9 cellular contexts compared by ENCODE assay signal in genomic region chr7:44977304-44977858, GRCh38. TPM values are rescaled to one million over a fixed set of nuclear protein-coding genes. Genes with fewer than 3 reads are reported as not detected.
DNase-seq lines count a peak whose midpoint lies in the region; ATAC-seq, FAIRE-seq and TF ChIP-seq lines count a peak whose summit lies in the region.
"Had no signal": no experiment of that assay in that cellular context is flagged by ENCODE, and none has a peak within 500 bp of the region (broad histone marks: within the 10 kb centered on the region; RNA-seq: fewer than 3 reads in every experiment).

No MANE protein-coding gene starts in this region.

- WGBS in small intestine, 3 donors: 53 to 69% (median 55%) methylated on average over 5 to 7 of the region's 7 CpGs
- WGBS in thyroid gland, 2 donors: 76 to 83% methylated on average over 5 to 7 of the region's 7 CpGs

- H3K4me3 Mint-ChIP-seq in CD4-positive, CD25-positive, alpha-beta regulatory T cell: peak overlapping the region; percentile 90 to 96 (median 96)

- no peaks in the 10 kb centered on the region for H3K27me3 ChIP-seq in CD4-positive, CD25-positive, alpha-beta regulatory T cell (ENCODE audit: control insufficient read depth, insufficient read depth, low read length)
- no peaks in the 10 kb centered on the region for H3K27me3 ChIP-seq in OCI-LY3 (ENCODE audit: low read depth, low read length)
- no peaks in the 10 kb centered on the region for H3K27me3 ChIP-seq in small intestine (ENCODE audit: control insufficient read depth in 2 of 2, insufficient read depth in 2 of 2, low read length in 2 of 2)
- no peaks in the 10 kb centered on the region for H3K27me3 ChIP-seq in thyroid gland

- FAIRE-seq in small intestine (lab: Jason Lieb, UNC): no peak

- H3K4me3 ChIP-seq in CD4-positive, CD25-positive, alpha-beta regulatory T cell (ENCODE audit: low read depth, low read length): peak overlapping the region; percentile 90
- H3K4me3 ChIP-seq in OCI-LY3 (ENCODE audit: low read length) (peak overlapping the region; percentile 69), small intestine (ENCODE audit: low read depth in 1 of 2, low read length in 2 of 2) (peak overlapping the region in 1 of 2 donors; percentile 48), thyroid gland (replicated peaks in 1 of 3) (no peak overlapping the region)

- H3K9me3 Mint-ChIP-seq in CD4-positive, CD25-positive, alpha-beta regulatory T cell: no peaks in the 10 kb centered on the region

- H3K36me3 ChIP-seq in CD4-positive, CD25-positive, alpha-beta regulatory T cell (ENCODE audit: control insufficient read depth, insufficient read depth, low read length): peaks cover 46% of the 10 kb centered on the region
- peaks cover 40% of the 10 kb centered on the region for H3K36me3 ChIP-seq in OCI-LY3 (replicated peaks; ENCODE audit: low read depth, low read length)
- peaks cover 0 to under 1% of the 10 kb centered on the region in 2 donors for H3K36me3 ChIP-seq in small intestine (ENCODE audit: control insufficient read depth in 2 of 2, insufficient read depth in 2 of 2, low read length in 2 of 2)
- no peaks in the 10 kb centered on the region for H3K36me3 ChIP-seq in thyroid gland

- H3K36me3 Mint-ChIP-seq in CD4-positive, CD25-positive, alpha-beta regulatory T cell: peaks cover 16% of the 10 kb centered on the region

- H3K79me2 ChIP-seq in OCI-LY3 (ENCODE audit: low read length): no peaks in the 10 kb centered on the region

- TF ChIP-seq CTCF in OCI-LY3 (IDR thresholded peaks at IDR 0.05; ENCODE audit: low read depth, low read length) (no peak), thyroid gland (IDR thresholded peaks at IDR 0.05) (no peak)

- H3K27ac ChIP-seq in CD4-positive, CD25-positive, alpha-beta regulatory T cell (ENCODE audit: insufficient read depth, low read length, poor library complexity, severe bottlenecking): peak overlapping the region; percentile 94
- peak overlapping the region; percentile 87 for H3K27ac ChIP-seq in OCI-LY3 (ENCODE audit: low read length)
- H3K27ac ChIP-seq in small intestine (ENCODE audit: low read depth in 1 of 2, low read length in 1 of 2): peak overlapping the region; percentile 4 to 27
- H3K27ac ChIP-seq in thyroid gland: peak overlapping the region in 1 of 3 donors; percentile 81

- H3K4me1 Mint-ChIP-seq in CD4-positive, CD25-positive, alpha-beta regulatory T cell: peaks cover 0 to 90% (median 39%) of the 10 kb centered on the region in 4 donors

- no peak overlapping the region for H2AFZ ChIP-seq in OCI-LY3 (ENCODE audit: low read depth, low read length)

- H4K20me1 ChIP-seq in OCI-LY3 (ENCODE audit: insufficient read depth, low read length): no peaks in the 10 kb centered on the region

- H3K9ac ChIP-seq in OCI-LY3 (ENCODE audit: low read length): peak overlapping the region; percentile 71; the same call in 1 of the 2 replicates

- peak; percentile 62 to 66 for ATAC-seq in CD4-positive, CD25-positive, alpha-beta regulatory T cell (ENCODE audit: low read depth in 2 of 2)
- ATAC-seq in GM19467 (IDR thresholded peaks at IDR 0.05; ENCODE audit: unreplicated experiment): no peak
- no peak for ATAC-seq in HG02571 (IDR thresholded peaks at IDR 0.05; ENCODE audit: unreplicated experiment)

- H3K9me3 ChIP-seq in CD4-positive, CD25-positive, alpha-beta regulatory T cell (ENCODE audit: control insufficient read depth in 2 of 2, low read length in 2 of 2): no peaks in the 10 kb centered on the region
- no peaks in the 10 kb centered on the region for H3K9me3 ChIP-seq in OCI-LY3 (ENCODE audit: insufficient read depth, low read length)
- no peaks in the 10 kb centered on the region for H3K9me3 ChIP-seq in small intestine (ENCODE audit: control insufficient read depth, low read depth)
- no peaks in the 10 kb centered on the region for H3K9me3 ChIP-seq in thyroid gland

- no peak for TF ChIP-seq POLR2A in thyroid gland (IDR thresholded peaks at IDR 0.05)

- H3K4me1 ChIP-seq in CD4-positive, CD25-positive, alpha-beta regulatory T cell (ENCODE audit: control insufficient read depth, insufficient read depth, low read length, poor library complexity, severe bottlenecking): peaks cover 81% of the 10 kb centered on the region
- H3K4me1 ChIP-seq in OCI-LY3 (ENCODE audit: low read length) (peaks cover 52% of the 10 kb centered on the region), small intestine (ENCODE audit: control insufficient read depth in 2 of 2, insufficient read depth in 1 of 2, low read depth in 1 of 2, low read length in 1 of 2) (no peaks in the 10 kb centered on the region), thyroid gland (peaks cover 38 to 87% of the 10 kb centered on the region in 2 donors)

- DNase-seq in CD4-positive, CD25-positive, alpha-beta regulatory T cell: peak; percentile 60 to 94 (median 72)
- DNase-seq in activated T-helper 1 cell treated with Interleukin-2 at 50 U/mL for 16 hours (ENCODE audit: low read depth) (peak; percentile 73), small intestine (no peak), thyroid gland (no peak), DMS153 treated with DMSO at 0.1 percent for 48 hours (lab: John Stamatoyannopoulos, UW; ENCODE audit: unreplicated experiment) (no peak)

- H3K27me3 Mint-ChIP-seq in CD4-positive, CD25-positive, alpha-beta regulatory T cell: peaks cover 4% of the 10 kb centered on the region

- intact Hi-C loops in thyroid gland (cut with DNase I): no loop called here

- H3K27ac Mint-ChIP-seq in CD4-positive, CD25-positive, alpha-beta regulatory T cell: peak overlapping the region; percentile 98

- peak overlapping the region; percentile 83 for H3K4me2 ChIP-seq in OCI-LY3 (ENCODE audit: low read length)

RNA-seq across cellular contexts. Expression of gene MYO1G, which starts 1.4 kb away (rescaled TPM):
- total RNA-seq in CD4-positive, CD25-positive, alpha-beta regulatory T cell: 427 TPM
- polyA plus RNA-seq in CD4-positive, CD25-positive, alpha-beta regulatory T cell: 100 to 1,000 TPM; 132 to 229 (median 160) TPM
- 1 to 10 TPM; 1.3 to 4.1 (median 2.1) TPM for polyA plus RNA-seq in small intestine
- 1 to 10 TPM in 3 of 4 donors, under 1 TPM in 1; 0.78 to 3.8 (median 2.0) TPM for total RNA-seq in thyroid gland
- total RNA-seq: LHCN-M2 had no signal

RNA-seq across cellular contexts. Expression of gene CCM2, which starts 22.6 kb away (rescaled TPM):
- 190 TPM for total RNA-seq in CD4-positive, CD25-positive, alpha-beta regulatory T cell
- polyA plus RNA-seq in CD4-positive, CD25-positive, alpha-beta regulatory T cell: 100 to 1,000 TPM; 139 to 163 (median 156) TPM
- polyA plus RNA-seq in small intestine: 10 to 100 TPM; 23.5 to 32.3 (median 25.9) TPM
- 10 to 100 TPM; 19.4 to 29.2 (median 24.3) TPM for total RNA-seq in thyroid gland

Comparison
In these comparisons a context has a peak if more than half of its experiments do, and no peak if none do; other contexts are left out.
1. ATAC-seq: peak in CD4-positive, CD25-positive, alpha-beta regulatory T cell (2 of 2); none in GM19467 (single experiment) and HG02571 (single experiment).
2. DNase-seq: peak in CD4-positive, CD25-positive, alpha-beta regulatory T cell (3 of 3) and activated T-helper 1 cell treated with Interleukin-2 at 50 U/mL for 16 hours (single experiment); none in small intestine (single experiment), thyroid gland (0 of 2) and DMS153 treated with DMSO at 0.1 percent for 48 hours (single experiment).
3. H3K4me3 ChIP-seq: peak in CD4-positive, CD25-positive, alpha-beta regulatory T cell (single experiment) and OCI-LY3 (single experiment); none in thyroid gland (0 of 3).
4. RNA of gene MYO1G, which starts 1.4 kb away (total RNA-seq): 427 TPM in CD4-positive, CD25-positive, alpha-beta regulatory T cell (single experiment); 0.78 to 3.8 TPM in thyroid gland; every median in the first group is over 10 times any median in the second.